ENCODE assay signal across 31 cellular contexts in genomic region chr17:4545217-4545951, GRCh38. TPM values are rescaled to one million over a fixed set of nuclear protein-coding genes. Genes with fewer than 3 reads are reported as not detected.
DNase-seq lines count a peak whose midpoint lies in the region.
"Had no signal": no experiment of that assay in that cellular context is flagged by ENCODE, and none has a peak within 500 bp of the region (broad histone marks: within the 10 kb centered on the region; RNA-seq: fewer than 3 reads in every experiment).

No MANE protein-coding gene starts in this region.

- no peak overlapping the region for H2BK12ac ChIP-seq in trophoblast cell (ENCODE audit: low read length)

- no CpG with 5 or more reads among the region's 32 CpGs for WGBS in trophoblast cell (ENCODE audit: extremely low coverage, insufficient coverage, insufficient read length)

- no peak overlapping the region for H2BK120ac ChIP-seq in trophoblast cell (ENCODE audit: insufficient read depth, low read length, poor library complexity)

- peaks cover 1% of the 10 kb centered on the region for H3K9me3 ChIP-seq in trophoblast cell (ENCODE audit: insufficient read depth, low read depth, low read length)
- H3K9me3 ChIP-seq: left ventricle myocardium inferior, stomach, thyroid gland, vagina had no signal

- H2AFZ ChIP-seq in trophoblast cell (ENCODE audit: insufficient read depth, low read length, poor library complexity) = no peak overlapping the region
- H2AFZ ChIP-seq: neural progenitor cell, parathyroid adenoma had no signal

- H2AK5ac ChIP-seq in trophoblast cell (ENCODE audit: low read length) = no peak overlapping the region

- DNase-seq in H7 (peak; percentile 57), caudate nucleus (lab: John Stamatoyannopoulos, UW) (no peak), trophoblast cell (peak in 1 of 2 donors; percentile 64), HCEC 1CT (no peak), epidermal melanocyte (ENCODE audit: insufficient read length, low spot score) (no peak), hippocampal formation (lab: John Stamatoyannopoulos, UW) (no peak)
- DNase-seq: activated CD4-positive, alpha-beta memory T cell treated with anti-CD3 and anti-CD28 coated beads, Interleukin-2, amount 10 ng/mL, durations not matched to agents 7 days and 5 days; activated T-cell treated with anti-CD3 and anti-CD28 coated beads for 4 hours; CD4-positive, alpha-beta T cell; GOT3; left ventricle myocardium inferior; NCI-H1092; NCI-H1694; NCI-H446; NCI-H748 treated with DMSO at 0.1 percent for 48 hours; SIG-M5; stimulated activated CD4-positive, alpha-beta T cell treated with anti-CD3 and anti-CD28 coated beads, Interleukin-2, amount 100 ng/mL, for 24 hours; stimulated activated CD8-positive, alpha-beta memory T cell treated with anti-CD3 and anti-CD28 coated beads, Interleukin-4, amount 100 ng/mL, for 48 hours; stomach; thyroid gland had no signal

- H3K23ac ChIP-seq in trophoblast cell (ENCODE audit: low read length) = no peak overlapping the region

- peaks cover 0 to 11% of the 10 kb centered on the region in 2 experiments for H3K4me1 ChIP-seq in trophoblast cell (ENCODE audit: control insufficient read depth in 1 of 2, insufficient read depth in 2 of 2, low read length in 2 of 2)
- H3K4me1 ChIP-seq: neural progenitor cell, parathyroid adenoma, vagina had no signal

- no peak overlapping the region for H2BK5ac ChIP-seq in trophoblast cell (ENCODE audit: low read depth, low read length, poor library complexity)

- H4K91ac ChIP-seq in trophoblast cell (ENCODE audit: low read depth, low read length) = no peak overlapping the region

- H4K12ac ChIP-seq in trophoblast cell (ENCODE audit: low read depth, low read length) = peak overlapping the region; percentile 15

- H3K27ac ChIP-seq in caudate nucleus (ENCODE audit: low read depth, low read length) (peak overlapping the region; percentile 52), trophoblast cell (ENCODE audit: low read depth, low read length) (no peak overlapping the region)
- H3K27ac ChIP-seq: left ventricle myocardium inferior, neural progenitor cell, parathyroid adenoma, stomach, thyroid gland, vagina had no signal

- H3K14ac ChIP-seq in trophoblast cell (ENCODE audit: low read length) = no peak overlapping the region

- H3K18ac ChIP-seq in trophoblast cell (ENCODE audit: low read length) = no peak overlapping the region

- peaks cover 44% of the 10 kb centered on the region for H3K36me3 ChIP-seq in H7 (replicated peaks; ENCODE audit: control insufficient read depth, insufficient read depth, low read length)
- peaks cover 65 to 71% of the 10 kb centered on the region in 2 experiments for H3K36me3 ChIP-seq in trophoblast cell (ENCODE audit: control insufficient read depth in 1 of 2, insufficient read depth in 2 of 2, low read length in 2 of 2)
- H3K36me3 ChIP-seq: neural progenitor cell had no signal

- no peak overlapping the region for H3K4ac ChIP-seq in trophoblast cell (ENCODE audit: low read depth, low read length)

- no peak overlapping the region for H4K8ac ChIP-seq in trophoblast cell (ENCODE audit: low read depth, low read length)

- H3K4me3 ChIP-seq in H7 (ENCODE audit: insufficient read depth, low read depth, low read length) = no peak overlapping the region
- H3K4me3 ChIP-seq in trophoblast cell (ENCODE audit: low read depth, low read length) = no peak overlapping the region
- H3K4me3 ChIP-seq: left ventricle myocardium inferior, neural progenitor cell, stomach, thyroid gland, vagina had no signal

- H3K79me1 ChIP-seq in trophoblast cell (ENCODE audit: low read length) = no peaks in the 10 kb centered on the region

- no peak overlapping the region for H3K9ac ChIP-seq in trophoblast cell (ENCODE audit: low read length)
- H3K9ac ChIP-seq: neural progenitor cell, parathyroid adenoma had no signal

- H3K4me2 ChIP-seq in trophoblast cell (ENCODE audit: low read length) = no peak overlapping the region
- H3K4me2 ChIP-seq: neural progenitor cell had no signal

- H3K27me3 ChIP-seq in H7 (ENCODE audit: control insufficient read depth, insufficient read depth, low read length) (no peaks in the 10 kb centered on the region), trophoblast cell (ENCODE audit: insufficient read depth, low read length) (no peaks in the 10 kb centered on the region)
- H3K27me3 ChIP-seq: neural progenitor cell, stomach, thyroid gland, vagina had no signal

- H3K79me2 ChIP-seq in trophoblast cell (ENCODE audit: control insufficient read depth, insufficient read depth, low read length, poor library complexity) = no peaks in the 10 kb centered on the region
- H3K79me2 ChIP-seq: parathyroid adenoma had no signal

RNA-seq across cellular contexts. Expression of gene MYBBP1A, which starts 9.8 kb away (rescaled TPM):
- 140 and 149 TPM in 2 replicates for total RNA-seq in H7 (2014; rRNA removed; shearing (Covaris generic))
- polyA plus RNA-seq in trophoblast cell (2013) = 12.1 and 12.4 TPM in 2 replicates

RNA-seq across cellular contexts. Expression of gene GGT6, which starts 15.0 kb away (rescaled TPM):
- total RNA-seq in H7 (2014; rRNA removed; shearing (Covaris generic)) = not detected in 2 replicates
- not detected in 2 replicates for polyA plus RNA-seq in trophoblast cell (2013)
- total RNA-seq: activated CD4-positive, alpha-beta memory T cell treated with anti-CD3 and anti-CD28 coated beads, Interleukin-2, amount 10 ng/mL, durations not matched to agents 7 days and 5 days; CD4-positive, alpha-beta T cell; chondrocyte; Daoy; endothelial cell of umbilical vein; fibroblast of lung; HT1080; left ventricle myocardium inferior; M059J; mesenteric fat pad; T-helper 2 cell treated with Interferon-gamma antibody and Interleukin-4, amounts not matched to agents 100 ng/mL and 5 ng/mL, for 36 hours had no signal
- polyA plus RNA-seq: endothelial cell of umbilical vein, fibroblast of lung had no signal

RNA-seq across cellular contexts. Expression of gene SMTNL2, which starts 38.9 kb away (rescaled TPM):
- 1.4 and 1.9 TPM in 2 replicates for total RNA-seq in H7 (2014; rRNA removed; shearing (Covaris generic))
- 71.8 and 77.6 TPM in 2 replicates for polyA plus RNA-seq in trophoblast cell (2013)
- total RNA-seq: activated CD4-positive, alpha-beta memory T cell treated with anti-CD3 and anti-CD28 coated beads, Interleukin-2, amount 10 ng/mL, durations not matched to agents 7 days and 5 days; CD4-positive, alpha-beta T cell; Daoy; endothelial cell of umbilical vein; HT1080; M059J; T-helper 2 cell treated with Interferon-gamma antibody and Interleukin-4, amounts not matched to agents 100 ng/mL and 5 ng/mL, for 36 hours had no signal
- polyA plus RNA-seq: endothelial cell of umbilical vein had no signal

RNA-seq across cellular contexts. Expression of gene SPNS2, which starts 46.7 kb away (rescaled TPM):
- 1.8 and 2.1 TPM in 2 replicates for total RNA-seq in H7 (2014; rRNA removed; shearing (Covaris generic))
- 153 and 164 TPM in 2 replicates for polyA plus RNA-seq in trophoblast cell (2013)
- total RNA-seq: Daoy had no signal
- polyA plus RNA-seq: fibroblast of lung had no signal
